In genomic region chr3:184228376-184229137, GRCh38 we compare ENCODE assay signal across 9 cellular contexts. TPM values are rescaled to one million over a fixed set of nuclear protein-coding genes. Genes with fewer than 3 reads are reported as not detected.
DNase-seq lines count a peak whose midpoint lies in the region; ATAC-seq and TF ChIP-seq lines count a peak whose summit lies in the region.
"Had no signal": no experiment of that assay in that cellular context is flagged by ENCODE, and none has a peak within 500 bp of the region (broad histone marks: within the 10 kb centered on the region; RNA-seq: fewer than 3 reads in every experiment).

No MANE protein-coding gene starts in this region.

- POLR2A ChIA-PET in activated CD4-positive, alpha-beta memory T cell treated with anti-CD3 and anti-CD28 coated beads, Interleukin-2, amount 10 ng/mL, durations not matched to agents 7 days and 5 days (lab: Charles Lee) = interaction anchor here (0.7 to 2.6 kb wide), 7 partner anchors 12 to 73 kb away, joined by 3 to 9 read pairs (median 5); partner anchors contain the start of genes ABCF3, DVL3 and EEF1AKMT4

- no peaks in the 10 kb centered on the region for H3K9me3 Mint-ChIP-seq in activated CD4-positive, alpha-beta memory T cell treated with anti-CD3 and anti-CD28 coated beads, Interleukin-2, amount 10 ng/mL, durations not matched to agents 7 days and 5 days

- H3K27ac Mint-ChIP-seq in activated CD4-positive, alpha-beta memory T cell treated with anti-CD3 and anti-CD28 coated beads, Interleukin-2, amount 10 ng/mL, durations not matched to agents 7 days and 5 days = no peak overlapping the region

- H3K4me1 Mint-ChIP-seq in activated CD4-positive, alpha-beta memory T cell treated with anti-CD3 and anti-CD28 coated beads, Interleukin-2, amount 10 ng/mL, durations not matched to agents 7 days and 5 days = peaks cover 13% of the 10 kb centered on the region

- DNase-seq in left ventricle myocardium inferior = no peak
- no peak for DNase-seq in left ventricle myocardium superior
- DNase-seq in activated CD4-positive, alpha-beta memory T cell treated with anti-CD3 and anti-CD28 coated beads, Interleukin-2, amount 10 ng/mL, durations not matched to agents 7 days and 5 days = no peak
- DNase-seq in inferior parietal cortex (ENCODE audit: extremely low spot score) = peak; percentile 8
- no peak for DNase-seq in vagina (ENCODE audit: extremely low spot score in 2 of 2)
- DNase-seq in NCI-H510A treated with DMSO at 0.1 percent for 48 hours (lab: John Stamatoyannopoulos, UW) = no peak
- no peak for DNase-seq in activated CD4-positive, alpha-beta T cell treated with anti-CD3 and anti-CD28 coated beads, Interleukin-2, amount 50 U/mL, for 48 hours
- DNase-seq in NCI-H748 treated with DMSO at 0.1 percent for 48 hours (lab: John Stamatoyannopoulos, UW) = no peak
- DNase-seq: foreskin keratinocyte had no signal

- H3K4me3 ChIP-seq in left ventricle myocardium inferior (peak overlapping the region; percentile 68), vagina (peak overlapping the region; percentile 44 to 47)

- H3K36me3 ChIP-seq in left ventricle myocardium inferior (no peaks in the 10 kb centered on the region), vagina (no peaks in the 10 kb centered on the region)

- H3K27ac ChIP-seq in left ventricle myocardium inferior (replicated peaks) (no peak overlapping the region), vagina (no peak overlapping the region)
- H3K27ac ChIP-seq: foreskin keratinocyte had no signal

- H3K9me3 ChIP-seq in left ventricle myocardium inferior (replicated peaks) (no peaks in the 10 kb centered on the region), vagina (no peaks in the 10 kb centered on the region)

- H3K27me3 ChIP-seq in left ventricle myocardium inferior (ENCODE audit: low read depth) (peaks cover 94% of the 10 kb centered on the region), vagina (peaks cover 23% of the 10 kb centered on the region)

- no peak for TF ChIP-seq CTCF in left ventricle myocardium inferior (IDR thresholded peaks at IDR 0.05; ENCODE audit: borderline replicate concordance)
- TF ChIP-seq CTCF in vagina (IDR thresholded peaks at IDR 0.05) = no peak

- peaks cover 23% of the 10 kb centered on the region for H3K4me1 ChIP-seq in left ventricle myocardium inferior
- peaks cover 19% of the 10 kb centered on the region for H3K4me1 ChIP-seq in vagina
- H3K4me1 ChIP-seq: foreskin keratinocyte had no signal

- ATAC-seq in left ventricle myocardium superior = no peak

- intact Hi-C loops in left ventricle myocardium inferior (cut with micrococcal nuclease) (no loop called here), left ventricle myocardium superior (cut with micrococcal nuclease) (no loop called here), vagina (cut with DNase I) (no loop called here)

- no peak for TF ChIP-seq POLR2A in vagina (IDR thresholded peaks at IDR 0.05)

- H3K36me3 Mint-ChIP-seq in activated CD4-positive, alpha-beta memory T cell treated with anti-CD3 and anti-CD28 coated beads, Interleukin-2, amount 10 ng/mL, durations not matched to agents 7 days and 5 days (ENCODE audit: low read depth) = no peaks in the 10 kb centered on the region

- peaks cover 62% of the 10 kb centered on the region for H3K27me3 Mint-ChIP-seq in activated CD4-positive, alpha-beta memory T cell treated with anti-CD3 and anti-CD28 coated beads, Interleukin-2, amount 10 ng/mL, durations not matched to agents 7 days and 5 days

- CTCF ChIA-PET in activated CD4-positive, alpha-beta memory T cell treated with anti-CD3 and anti-CD28 coated beads, Interleukin-2, amount 10 ng/mL, durations not matched to agents 7 days and 5 days (lab: Charles Lee) = interaction anchor here (1.0 to 4.1 kb wide), 25 partner anchors 10 to 333 kb away, joined by 3 to 53 read pairs (median 7); partner anchors contain the start of genes ABCF3, ALG3, EEF1AKMT4 and PSMD2

- H3K4me3 Mint-ChIP-seq in activated CD4-positive, alpha-beta memory T cell treated with anti-CD3 and anti-CD28 coated beads, Interleukin-2, amount 10 ng/mL, durations not matched to agents 7 days and 5 days = peak overlapping the region; percentile 51

RNA-seq across cellular contexts. Expression of gene VWA5B2, which starts 0.8 kb away (rescaled TPM):
- total RNA-seq in left ventricle myocardium inferior = not detected
- total RNA-seq in left ventricle myocardium superior = not detected
- total RNA-seq in activated CD4-positive, alpha-beta memory T cell treated with anti-CD3 and anti-CD28 coated beads, Interleukin-2, amount 10 ng/mL, durations not matched to agents 7 days and 5 days = not detected
- 0.98 TPM for total RNA-seq in vagina
- total RNA-seq: foreskin keratinocyte had no signal

RNA-seq across cellular contexts. Expression of gene ALG3, which starts 20.2 kb away (rescaled TPM):
- total RNA-seq in left ventricle myocardium inferior (16.1 TPM), left ventricle myocardium superior (18.5 TPM), vagina (58.2 TPM)
- 10 to 100 TPM; 33.3 to 35.3 TPM for total RNA-seq in activated CD4-positive, alpha-beta memory T cell treated with anti-CD3 and anti-CD28 coated beads, Interleukin-2, amount 10 ng/mL, durations not matched to agents 7 days and 5 days

RNA-seq across cellular contexts. Expression of gene EEF1AKMT4, which starts 20.9 kb away (rescaled TPM):
- total RNA-seq in left ventricle myocardium inferior = 1.6 TPM
- total RNA-seq in left ventricle myocardium superior = 1.6 TPM
- 1 to 10 TPM; 3.1 to 3.8 TPM for total RNA-seq in activated CD4-positive, alpha-beta memory T cell treated with anti-CD3 and anti-CD28 coated beads, Interleukin-2, amount 10 ng/mL, durations not matched to agents 7 days and 5 days
- 5.6 TPM for total RNA-seq in vagina

RNA-seq across cellular contexts. Expression of gene CAMK2N2, which starts 32.8 kb away (rescaled TPM):
- total RNA-seq in left ventricle myocardium inferior (0.16 TPM), left ventricle myocardium superior (not detected), vagina (not detected)
- under 1 TPM in 1 of 2 experiments, not detected in 1; 0.23 TPM for total RNA-seq in activated CD4-positive, alpha-beta memory T cell treated with anti-CD3 and anti-CD28 coated beads, Interleukin-2, amount 10 ng/mL, durations not matched to agents 7 days and 5 days

RNA-seq across cellular contexts. Expression of gene ABCF3, which starts 42.6 kb away (rescaled TPM):
- 70.2 TPM for total RNA-seq in left ventricle myocardium inferior
- total RNA-seq in left ventricle myocardium superior = 75.6 TPM
- 10 to 100 TPM; 53.7 to 60.1 TPM for total RNA-seq in activated CD4-positive, alpha-beta memory T cell treated with anti-CD3 and anti-CD28 coated beads, Interleukin-2, amount 10 ng/mL, durations not matched to agents 7 days and 5 days
- 94.0 TPM for total RNA-seq in vagina
